In genomic region chr3:110430146-110430545, GRCh38 we compare ENCODE assay signal across 24 cellular contexts.
"Had no signal": no experiment of that assay in that cellular context is flagged by ENCODE, and none has a peak within 500 bp of the region (broad histone marks: within the 10 kb centered on the region; RNA-seq: fewer than 3 reads in every experiment).

No MANE protein-coding gene starts in this region.

- H3K27me3 ChIP-seq: adrenal gland, body of pancreas, foreskin keratinocyte, hepatocyte, ovary, tibial artery had no signal

- H3K4me2 ChIP-seq: hepatocyte had no signal

- ATAC-seq: activated CD8-positive, alpha-beta T cell treated with anti-CD3 and anti-CD28 coated beads, Interleukin-2, amount 10 ng/mL, durations not matched to agents 7 days and 5 days; activated naive CD4-positive, alpha-beta T cell treated with anti-CD3 and anti-CD28 coated beads, Interleukin-2, amount 50 U/mL, for 72 hours; activated T-helper 17 cell treated with anti-CD3 and anti-CD28 coated beads, Interleukin-2, amount 50 U/mL, for 72 hours; body of pancreas; foreskin keratinocyte; left lobe of liver; natural killer cell treated with Interleukin-12 subunit alpha and Interleukin-12 subunit beta and Interleukin-15 and Interleukin-18, amount 100 ng/mL, for 72 hours; T-cell had no signal

- H3K4me1 ChIP-seq: adrenal gland, body of pancreas, prostate gland, tibial artery had no signal

- H3K36me3 ChIP-seq: adrenal gland, ovary, prostate gland, tibial artery, WERI-Rb-1 had no signal

- H3K27ac ChIP-seq: adrenal gland, body of pancreas, foreskin keratinocyte, hepatocyte, ovary, prostate gland, tibial artery, WERI-Rb-1 had no signal

- DNase-seq: activated CD4-positive, alpha-beta T cell treated with anti-CD3 and anti-CD28 coated beads, Interleukin-2, amount 50 U/mL, for 1 hour; activated CD4-positive, CD25-positive, alpha-beta regulatory T cell treated with anti-CD3 and anti-CD28 coated beads, Interleukin-2, amount 50 U/mL, for 72 hours; activated CD8-positive, alpha-beta T cell treated with anti-CD3 and anti-CD28 coated beads, Interleukin-2, amount 10 ng/mL, durations not matched to agents 7 days and 5 days; activated T-cell treated with anti-CD3 and anti-CD28 coated beads, Interleukin-2, amount 50 U/mL, for 1 hour; body of pancreas; dermis blood vessel endothelial cell; effector CD8-positive, alpha-beta T cell; erythroblast; foreskin keratinocyte; immature natural killer cell; ovary; stimulated activated CD4-positive, alpha-beta T cell treated with anti-CD3 and anti-CD28 coated beads, Interleukin-1b, Interleukin-23, amount 100 ng/mL, for 48 hours; substantia nigra; T-cell; tibial artery; WERI-Rb-1 had no signal

- H3K9me3 ChIP-seq: adrenal gland, body of pancreas, ovary, prostate gland, tibial artery had no signal

- H3K4me3 ChIP-seq: adrenal gland, body of pancreas, hepatocyte, lung, ovary, prostate gland, tibial artery had no signal

- H2AFZ ChIP-seq: hepatocyte had no signal

- H3K79me2 ChIP-seq: hepatocyte had no signal
